28 cellular contexts compared by ENCODE assay signal in genomic region chr10:118287076-118287806, GRCh38.
"Had no signal": no experiment of that assay in that cellular context is flagged by ENCODE, and none has a peak within 500 bp of the region (broad histone marks: within the 10 kb centered on the region; RNA-seq: fewer than 3 reads in every experiment).

No MANE protein-coding gene starts in this region.

- H3K36me3 ChIP-seq: ovary, right lobe of liver, sigmoid colon, stomach, thoracic aorta, thyroid gland, tibial nerve, upper lobe of left lung, vagina had no signal

- H3K27ac Mint-ChIP-seq: natural killer cell treated with Interleukin-12 subunit alpha and Interleukin-12 subunit beta and Interleukin-15 and Interleukin-18, amount 100 ng/mL, for 72 hours; nephron progenitor cell; progenitor cell of endocrine pancreas; stimulated activated effector memory CD8-positive, alpha-beta T cell treated with anti-CD3 and anti-CD28 coated beads, Interleukin-12 subunit alpha, Interleukin-12 subunit beta, amount 100 ng/mL, for 72 hours; stimulated activated naive B cell treated with anti-CD40 and anti-IgM and Interleukin-4, amounts not matched to agents 10 μg/mL and 1 μg/mL and 100 μg/mL, for 72 hours; stimulated activated naive CD8-positive, alpha-beta T cell treated with anti-CD3 and anti-CD28 coated beads, Interleukin-15, Interleukin-2, amounts not matched to agents 100 ng/mL and 50 ng/mL, for 24 hours had no signal

- H3K4me3 ChIP-seq: ovary, psoas muscle, right lobe of liver, sigmoid colon, stomach, thoracic aorta, thyroid gland, tibial nerve, upper lobe of left lung, vagina had no signal

- H3K27ac ChIP-seq: ovary, parathyroid adenoma, psoas muscle, right lobe of liver, sigmoid colon, stomach, thoracic aorta, thyroid gland, tibial nerve, upper lobe of left lung, vagina had no signal

- ATAC-seq: natural killer cell treated with Interleukin-12 subunit alpha and Interleukin-12 subunit beta and Interleukin-15 and Interleukin-18, amount 100 ng/mL, for 72 hours; psoas muscle; right cardiac atrium; right lobe of liver; stimulated activated effector memory CD8-positive, alpha-beta T cell treated with anti-CD3 and anti-CD28 coated beads, Interleukin-12 subunit alpha, Interleukin-12 subunit beta, amount 100 ng/mL, for 72 hours; stimulated activated naive B cell treated with anti-CD40 and anti-IgM and Interleukin-4, amounts not matched to agents 10 μg/mL and 1 μg/mL and 100 μg/mL, for 72 hours had no signal

- H3K4me1 ChIP-seq: parathyroid adenoma, psoas muscle, right lobe of liver, sigmoid colon, stomach, thyroid gland, tibial nerve, upper lobe of left lung, vagina had no signal

- H3K9ac ChIP-seq: parathyroid adenoma had no signal

- H3K9me3 Mint-ChIP-seq: natural killer cell treated with Interleukin-12 subunit alpha and Interleukin-12 subunit beta and Interleukin-15 and Interleukin-18, amount 100 ng/mL, for 72 hours; neural crest cell; stimulated activated effector memory CD8-positive, alpha-beta T cell treated with anti-CD3 and anti-CD28 coated beads, Interleukin-12 subunit alpha, Interleukin-12 subunit beta, amount 100 ng/mL, for 72 hours; stimulated activated naive CD8-positive, alpha-beta T cell treated with anti-CD3 and anti-CD28 coated beads, Interleukin-15, Interleukin-2, amounts not matched to agents 100 ng/mL and 50 ng/mL, for 24 hours had no signal

- H3K9me3 ChIP-seq: ovary, psoas muscle, right lobe of liver, sigmoid colon, stomach, thoracic aorta, thyroid gland, upper lobe of left lung, vagina had no signal

- DNase-seq: nephron progenitor cell; occipital lobe; ovary; posterior cingulate gyrus; psoas muscle; right cardiac atrium; right lobe of liver; sigmoid colon; small intestine; stimulated activated CD4-positive, alpha-beta T cell treated with anti-CD3 and anti-CD28 coated beads, Interleukin-15, amount 100 ng/mL, for 24 hours; stimulated activated CD4-positive, alpha-beta T cell treated with anti-CD3 and anti-CD28 coated beads, Interleukin-2, amount 100 ng/mL, for 24 hours; stimulated activated CD4-positive, alpha-beta T cell treated with anti-CD3 and anti-CD28 coated beads, Interleukin-2, amount 100 ng/mL, for 48 hours; stimulated activated CD4-positive, alpha-beta T cell treated with anti-CD3 and anti-CD28 coated beads, Interleukin-4, amount 100 ng/mL, for 24 hours; stimulated activated naive B cell treated with anti-CD40 and anti-IgM and Interleukin-4, amounts not matched to agents 10 μg/mL and 1 μg/mL and 100 μg/mL, for 72 hours; stimulated activated naive CD4-positive, alpha-beta T cell treated with Interleukin-2 at 50 U/mL for 16 hours; stomach; thyroid gland; trophoblast cell; upper lobe of left lung had no signal

- H2AFZ ChIP-seq: parathyroid adenoma had no signal

- H3K27me3 ChIP-seq: ovary, right lobe of liver, sigmoid colon, thyroid gland, upper lobe of left lung, vagina had no signal

- H3K4me3 Mint-ChIP-seq: natural killer cell treated with Interleukin-12 subunit alpha and Interleukin-12 subunit beta and Interleukin-15 and Interleukin-18, amount 100 ng/mL, for 72 hours; nephron progenitor cell; neural crest cell; stimulated activated effector memory CD8-positive, alpha-beta T cell treated with anti-CD3 and anti-CD28 coated beads, Interleukin-12 subunit alpha, Interleukin-12 subunit beta, amount 100 ng/mL, for 72 hours; stimulated activated naive B cell treated with anti-CD40 and anti-IgM and Interleukin-4, amounts not matched to agents 10 μg/mL and 1 μg/mL and 100 μg/mL, for 72 hours; stimulated activated naive CD8-positive, alpha-beta T cell treated with anti-CD3 and anti-CD28 coated beads, Interleukin-15, Interleukin-2, amounts not matched to agents 100 ng/mL and 50 ng/mL, for 24 hours had no signal

- H3K36me3 Mint-ChIP-seq: natural killer cell treated with Interleukin-12 subunit alpha and Interleukin-12 subunit beta and Interleukin-15 and Interleukin-18, amount 100 ng/mL, for 72 hours; stimulated activated effector memory CD8-positive, alpha-beta T cell treated with anti-CD3 and anti-CD28 coated beads, Interleukin-12 subunit alpha, Interleukin-12 subunit beta, amount 100 ng/mL, for 72 hours; stimulated activated naive B cell treated with anti-CD40 and anti-IgM and Interleukin-4, amounts not matched to agents 10 μg/mL and 1 μg/mL and 100 μg/mL, for 72 hours had no signal

- H3K4me1 Mint-ChIP-seq: stimulated activated naive B cell treated with anti-CD40 and anti-IgM and Interleukin-4, amounts not matched to agents 10 μg/mL and 1 μg/mL and 100 μg/mL, for 72 hours had no signal

- H3K79me2 ChIP-seq: parathyroid adenoma had no signal
